In genomic region chr4:81724925-81725329, GRCh38 we compare ENCODE assay signal across 8 cellular contexts.
A peak's percentile ranks its signal among the peaks of the same experiment; 100 is the strongest.
DNase-seq lines count a peak whose midpoint lies in the region; ATAC-seq and TF ChIP-seq lines count a peak whose summit lies in the region.

No MANE protein-coding gene starts in this region.

- intact Hi-C loops in Right ventricle myocardium inferior (cut with DNase I): no loop called here
- intact Hi-C loops in cardiac septum (cut with DNase I): loop anchor here (10.0 kb wide), 1 partner anchor 250 kb away; the partner anchor contains the start of gene RASGEF1B
- intact Hi-C loops in activated CD4-positive, alpha-beta T cell treated with anti-CD3 and anti-CD28 coated beads for 36 hours (cut with DNase I, micrococcal nuclease): loop anchor here (1.0 to 5.0 kb wide), 5 partner anchors 78 to 254 kb away; partner anchors contain the start of gene RASGEF1B (in 2 of the 2)
- intact Hi-C loops in dendritic cell treated with granulocyte-macrophage colony-stimulating factor and Interleukin-4, amounts not matched to agents 40 ng/mL and 50 ng/mL, for 4 days (cut with micrococcal nuclease): no loop called here

- H3K9me3 Mint-ChIP-seq in activated CD4-positive, alpha-beta T cell treated with anti-CD3 and anti-CD28 coated beads for 36 hours (ENCODE audit: low read depth): peaks cover 3% of the 10 kb centered on the region
- H3K9me3 Mint-ChIP-seq in dendritic cell treated with granulocyte-macrophage colony-stimulating factor and Interleukin-4, amounts not matched to agents 40 ng/mL and 50 ng/mL, for 4 days: no peaks in the 10 kb centered on the region

- H3K9me3 ChIP-seq in neural cell (ENCODE audit: low read length): peaks cover 7% of the 10 kb centered on the region

- H2AFZ ChIP-seq in neural cell (ENCODE audit: low read depth, low read length): no peak overlapping the region

- no peak overlapping the region for H3K4me3 ChIP-seq in neural cell (ENCODE audit: low read length)

- POLR2A ChIA-PET in activated CD4-positive, alpha-beta T cell treated with anti-CD3 and anti-CD28 coated beads for 36 hours (lab: Charles Lee): interaction anchor here (0.7 kb wide), 1 partner anchor 74 kb away, joined by 4 read pairs; no protein-coding TSS in a partner anchor

- peaks cover 17% of the 10 kb centered on the region for H3K4me1 Mint-ChIP-seq in activated CD4-positive, alpha-beta T cell treated with anti-CD3 and anti-CD28 coated beads for 36 hours
- peaks cover 13% of the 10 kb centered on the region for H3K4me1 Mint-ChIP-seq in dendritic cell treated with granulocyte-macrophage colony-stimulating factor and Interleukin-4, amounts not matched to agents 40 ng/mL and 50 ng/mL, for 4 days (ENCODE audit: low read depth)

- peak; percentile 15 for TF ChIP-seq EP300 in neural cell (conservative IDR thresholded peaks at IDR 0.05; ENCODE audit: poor library complexity, severe bottlenecking)

- H3F3A ChIP-seq in neural cell (ENCODE audit: insufficient read depth, low read length, poor library complexity, severe bottlenecking): no peaks in the 10 kb centered on the region

- no peaks in the 10 kb centered on the region for H4K20me1 ChIP-seq in neural cell (ENCODE audit: insufficient read depth)

- no peaks in the 10 kb centered on the region for H3K36me3 ChIP-seq in neural cell (ENCODE audit: insufficient read depth, low read length)

- ATAC-seq in Right ventricle myocardium inferior: peak; percentile 82
- peak; percentile 99 for ATAC-seq in HG03378 (IDR thresholded peaks at IDR 0.05; ENCODE audit: unreplicated experiment)
- ATAC-seq in activated CD4-positive, alpha-beta T cell treated with anti-CD3 and anti-CD28 coated beads for 36 hours: peak; percentile 100

- no peak overlapping the region for H3K4me2 ChIP-seq in neural cell (ENCODE audit: low read length)

- TF ChIP-seq CTCF in neural cell (IDR thresholded peaks at IDR 0.05; ENCODE audit: poor library complexity, severe bottlenecking): no peak

- DNase-seq in Right ventricle myocardium inferior (ENCODE audit: missing footprints) (peak; percentile 64), cardiac septum (ENCODE audit: low spot score) (no peak), superior temporal gyrus (ENCODE audit: extremely low spot score) (peak; percentile 81), NCI-H1092 (lab: John Stamatoyannopoulos, UW) (no peak)
- peak; percentile 85 for DNase-seq in activated CD4-positive, alpha-beta T cell treated with anti-CD3 and anti-CD28 coated beads for 36 hours

- no peaks in the 10 kb centered on the region for H3K27me3 ChIP-seq in neural cell (ENCODE audit: insufficient read depth, low read depth, low read length)

- H3K4me3 Mint-ChIP-seq in activated CD4-positive, alpha-beta T cell treated with anti-CD3 and anti-CD28 coated beads for 36 hours: no peak overlapping the region
- no peak overlapping the region for H3K4me3 Mint-ChIP-seq in dendritic cell treated with granulocyte-macrophage colony-stimulating factor and Interleukin-4, amounts not matched to agents 40 ng/mL and 50 ng/mL, for 4 days

- no peaks in the 10 kb centered on the region for H3K36me3 Mint-ChIP-seq in activated CD4-positive, alpha-beta T cell treated with anti-CD3 and anti-CD28 coated beads for 36 hours (ENCODE audit: low read depth)
- no peaks in the 10 kb centered on the region for H3K36me3 Mint-ChIP-seq in dendritic cell treated with granulocyte-macrophage colony-stimulating factor and Interleukin-4, amounts not matched to agents 40 ng/mL and 50 ng/mL, for 4 days (ENCODE audit: low read depth)

- H3K27me3 Mint-ChIP-seq in activated CD4-positive, alpha-beta T cell treated with anti-CD3 and anti-CD28 coated beads for 36 hours: peaks cover 3% of the 10 kb centered on the region
- peaks cover 2% of the 10 kb centered on the region for H3K27me3 Mint-ChIP-seq in dendritic cell treated with granulocyte-macrophage colony-stimulating factor and Interleukin-4, amounts not matched to agents 40 ng/mL and 50 ng/mL, for 4 days

- CTCF ChIA-PET in activated CD4-positive, alpha-beta T cell treated with anti-CD3 and anti-CD28 coated beads for 36 hours (lab: Charles Lee): interaction anchor here (0.7 to 1.7 kb wide), 4 partner anchors 107 to 259 kb away, joined by 3 to 5 read pairs (median 3); no protein-coding TSS in a partner anchor

- H3K27ac Mint-ChIP-seq in activated CD4-positive, alpha-beta T cell treated with anti-CD3 and anti-CD28 coated beads for 36 hours: no peak overlapping the region
- peak overlapping the region; percentile 70 for H3K27ac Mint-ChIP-seq in dendritic cell treated with granulocyte-macrophage colony-stimulating factor and Interleukin-4, amounts not matched to agents 40 ng/mL and 50 ng/mL, for 4 days

- no peak for TF ChIP-seq RAD21 in neural cell (conservative IDR thresholded peaks at IDR 0.05)

- H3K27ac ChIP-seq in neural cell (ENCODE audit: low read length): no peak overlapping the region

- no peaks in the 10 kb centered on the region for H3K79me2 ChIP-seq in neural cell (replicated peaks; ENCODE audit: insufficient read depth, low read length)

- H3K9me2 ChIP-seq in neural cell (ENCODE audit: insufficient read depth, low read length): no peaks in the 10 kb centered on the region

- H3K9ac ChIP-seq in neural cell (ENCODE audit: low read length): no peak overlapping the region

TF ChIP-seq in neural cell, 6 proteins besides CTCF, POLR2A, EP300 and RAD21:
- TF ChIP-seq POLR2AphosphoS5 (IDR thresholded peaks at IDR 0.05) (no peak), SMC3 (conservative IDR thresholded peaks at IDR 0.05; ENCODE audit: poor library complexity) (no peak), EZH2 (IDR thresholded peaks at IDR 0.05; ENCODE audit: borderline replicate concordance, insufficient read depth, low read length, poor library complexity, severe bottlenecking) (no peak), TAF1 (IDR thresholded peaks at IDR 0.05; ENCODE audit: low read depth) (no peak), MXI1 (conservative IDR thresholded peaks at IDR 0.05; ENCODE audit: poor library complexity, severe bottlenecking) (no peak)
- TF ChIP-seq, protein P1, sequence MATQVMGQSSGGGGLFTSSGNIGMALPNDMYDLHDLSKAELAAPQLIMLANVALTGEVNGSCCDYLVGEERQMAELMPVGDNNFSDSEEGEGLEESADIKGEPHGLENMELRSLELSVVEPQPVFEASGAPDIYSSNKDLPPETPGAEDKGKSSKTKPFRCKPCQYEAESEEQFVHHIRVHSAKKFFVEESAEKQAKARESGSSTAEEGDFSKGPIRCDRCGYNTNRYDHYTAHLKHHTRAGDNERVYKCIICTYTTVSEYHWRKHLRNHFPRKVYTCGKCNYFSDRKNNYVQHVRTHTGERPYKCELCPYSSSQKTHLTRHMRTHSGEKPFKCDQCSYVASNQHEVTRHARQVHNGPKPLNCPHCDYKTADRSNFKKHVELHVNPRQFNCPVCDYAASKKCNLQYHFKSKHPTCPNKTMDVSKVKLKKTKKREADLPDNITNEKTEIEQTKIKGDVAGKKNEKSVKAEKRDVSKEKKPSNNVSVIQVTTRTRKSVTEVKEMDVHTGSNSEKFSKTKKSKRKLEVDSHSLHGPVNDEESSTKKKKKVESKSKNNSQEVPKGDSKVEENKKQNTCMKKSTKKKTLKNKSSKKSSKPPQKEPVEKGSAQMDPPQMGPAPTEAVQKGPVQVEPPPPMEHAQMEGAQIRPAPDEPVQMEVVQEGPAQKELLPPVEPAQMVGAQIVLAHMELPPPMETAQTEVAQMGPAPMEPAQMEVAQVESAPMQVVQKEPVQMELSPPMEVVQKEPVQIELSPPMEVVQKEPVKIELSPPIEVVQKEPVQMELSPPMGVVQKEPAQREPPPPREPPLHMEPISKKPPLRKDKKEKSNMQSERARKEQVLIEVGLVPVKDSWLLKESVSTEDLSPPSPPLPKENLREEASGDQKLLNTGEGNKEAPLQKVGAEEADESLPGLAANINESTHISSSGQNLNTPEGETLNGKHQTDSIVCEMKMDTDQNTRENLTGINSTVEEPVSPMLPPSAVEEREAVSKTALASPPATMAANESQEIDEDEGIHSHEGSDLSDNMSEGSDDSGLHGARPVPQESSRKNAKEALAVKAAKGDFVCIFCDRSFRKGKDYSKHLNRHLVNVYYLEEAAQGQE (IDR thresholded peaks at IDR 0.05; ENCODE audit: borderline replicate concordance): no peak

Comparison
In these comparisons a context has a peak if more than half of its experiments do, and no peak if none do; other contexts are left out.
1. DNase-seq: peak in Right ventricle myocardium inferior (single experiment), activated CD4-positive, alpha-beta T cell treated with anti-CD3 and anti-CD28 coated beads for 36 hours (single experiment) and superior temporal gyrus (single experiment); none in cardiac septum (single experiment) and NCI-H1092 (single experiment).
2. intact Hi-C loops: an anchor here in cardiac septum (10.0 kb wide) and activated CD4-positive, alpha-beta T cell treated with anti-CD3 and anti-CD28 coated beads for 36 hours (1.0 to 5.0 kb wide); none called in Right ventricle myocardium inferior and dendritic cell treated with granulocyte-macrophage colony-stimulating factor and Interleukin-4, amounts not matched to agents 40 ng/mL and 50 ng/mL, for 4 days.
3. Peak in every context shown above with its lines, with median percentiles within 50 percentile points of each other: ATAC-seq.